2 cellular contexts compared by ENCODE assay signal in the genomic region with DNA sequence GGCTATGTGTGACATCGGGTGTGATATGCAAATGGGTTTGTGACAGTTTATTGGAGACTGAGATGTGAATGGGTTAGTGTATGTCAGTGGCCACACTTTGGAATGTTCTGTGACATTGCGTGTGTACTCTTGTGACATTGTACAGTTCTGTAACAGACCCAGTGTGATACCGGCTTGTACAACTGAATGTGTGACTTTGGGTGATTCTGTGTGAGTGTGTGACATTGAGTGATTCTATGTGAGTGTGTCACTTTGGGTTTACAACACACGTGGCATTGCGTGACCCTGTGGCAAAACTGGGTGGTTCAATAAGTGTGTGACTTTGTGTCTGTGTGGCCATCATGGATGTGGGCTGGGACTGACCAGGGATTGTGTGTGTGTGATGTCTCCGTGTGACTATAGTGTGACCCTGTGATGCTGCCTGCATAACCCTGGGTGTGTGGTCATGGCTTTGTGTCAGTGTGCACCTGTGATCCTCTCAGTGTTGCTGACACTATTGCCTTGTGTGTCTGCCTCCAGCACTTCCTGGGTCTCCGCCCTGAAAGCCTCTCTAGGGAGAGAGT.
TF ChIP-seq lines count a peak whose summit lies in the region.

No MANE protein-coding gene starts in this region.

TF ChIP-seq in GM23338, 12 proteins besides CTCF, POLR2A, EP300 and RAD21 (continued from another document):
- TF ChIP-seq, protein P1, sequence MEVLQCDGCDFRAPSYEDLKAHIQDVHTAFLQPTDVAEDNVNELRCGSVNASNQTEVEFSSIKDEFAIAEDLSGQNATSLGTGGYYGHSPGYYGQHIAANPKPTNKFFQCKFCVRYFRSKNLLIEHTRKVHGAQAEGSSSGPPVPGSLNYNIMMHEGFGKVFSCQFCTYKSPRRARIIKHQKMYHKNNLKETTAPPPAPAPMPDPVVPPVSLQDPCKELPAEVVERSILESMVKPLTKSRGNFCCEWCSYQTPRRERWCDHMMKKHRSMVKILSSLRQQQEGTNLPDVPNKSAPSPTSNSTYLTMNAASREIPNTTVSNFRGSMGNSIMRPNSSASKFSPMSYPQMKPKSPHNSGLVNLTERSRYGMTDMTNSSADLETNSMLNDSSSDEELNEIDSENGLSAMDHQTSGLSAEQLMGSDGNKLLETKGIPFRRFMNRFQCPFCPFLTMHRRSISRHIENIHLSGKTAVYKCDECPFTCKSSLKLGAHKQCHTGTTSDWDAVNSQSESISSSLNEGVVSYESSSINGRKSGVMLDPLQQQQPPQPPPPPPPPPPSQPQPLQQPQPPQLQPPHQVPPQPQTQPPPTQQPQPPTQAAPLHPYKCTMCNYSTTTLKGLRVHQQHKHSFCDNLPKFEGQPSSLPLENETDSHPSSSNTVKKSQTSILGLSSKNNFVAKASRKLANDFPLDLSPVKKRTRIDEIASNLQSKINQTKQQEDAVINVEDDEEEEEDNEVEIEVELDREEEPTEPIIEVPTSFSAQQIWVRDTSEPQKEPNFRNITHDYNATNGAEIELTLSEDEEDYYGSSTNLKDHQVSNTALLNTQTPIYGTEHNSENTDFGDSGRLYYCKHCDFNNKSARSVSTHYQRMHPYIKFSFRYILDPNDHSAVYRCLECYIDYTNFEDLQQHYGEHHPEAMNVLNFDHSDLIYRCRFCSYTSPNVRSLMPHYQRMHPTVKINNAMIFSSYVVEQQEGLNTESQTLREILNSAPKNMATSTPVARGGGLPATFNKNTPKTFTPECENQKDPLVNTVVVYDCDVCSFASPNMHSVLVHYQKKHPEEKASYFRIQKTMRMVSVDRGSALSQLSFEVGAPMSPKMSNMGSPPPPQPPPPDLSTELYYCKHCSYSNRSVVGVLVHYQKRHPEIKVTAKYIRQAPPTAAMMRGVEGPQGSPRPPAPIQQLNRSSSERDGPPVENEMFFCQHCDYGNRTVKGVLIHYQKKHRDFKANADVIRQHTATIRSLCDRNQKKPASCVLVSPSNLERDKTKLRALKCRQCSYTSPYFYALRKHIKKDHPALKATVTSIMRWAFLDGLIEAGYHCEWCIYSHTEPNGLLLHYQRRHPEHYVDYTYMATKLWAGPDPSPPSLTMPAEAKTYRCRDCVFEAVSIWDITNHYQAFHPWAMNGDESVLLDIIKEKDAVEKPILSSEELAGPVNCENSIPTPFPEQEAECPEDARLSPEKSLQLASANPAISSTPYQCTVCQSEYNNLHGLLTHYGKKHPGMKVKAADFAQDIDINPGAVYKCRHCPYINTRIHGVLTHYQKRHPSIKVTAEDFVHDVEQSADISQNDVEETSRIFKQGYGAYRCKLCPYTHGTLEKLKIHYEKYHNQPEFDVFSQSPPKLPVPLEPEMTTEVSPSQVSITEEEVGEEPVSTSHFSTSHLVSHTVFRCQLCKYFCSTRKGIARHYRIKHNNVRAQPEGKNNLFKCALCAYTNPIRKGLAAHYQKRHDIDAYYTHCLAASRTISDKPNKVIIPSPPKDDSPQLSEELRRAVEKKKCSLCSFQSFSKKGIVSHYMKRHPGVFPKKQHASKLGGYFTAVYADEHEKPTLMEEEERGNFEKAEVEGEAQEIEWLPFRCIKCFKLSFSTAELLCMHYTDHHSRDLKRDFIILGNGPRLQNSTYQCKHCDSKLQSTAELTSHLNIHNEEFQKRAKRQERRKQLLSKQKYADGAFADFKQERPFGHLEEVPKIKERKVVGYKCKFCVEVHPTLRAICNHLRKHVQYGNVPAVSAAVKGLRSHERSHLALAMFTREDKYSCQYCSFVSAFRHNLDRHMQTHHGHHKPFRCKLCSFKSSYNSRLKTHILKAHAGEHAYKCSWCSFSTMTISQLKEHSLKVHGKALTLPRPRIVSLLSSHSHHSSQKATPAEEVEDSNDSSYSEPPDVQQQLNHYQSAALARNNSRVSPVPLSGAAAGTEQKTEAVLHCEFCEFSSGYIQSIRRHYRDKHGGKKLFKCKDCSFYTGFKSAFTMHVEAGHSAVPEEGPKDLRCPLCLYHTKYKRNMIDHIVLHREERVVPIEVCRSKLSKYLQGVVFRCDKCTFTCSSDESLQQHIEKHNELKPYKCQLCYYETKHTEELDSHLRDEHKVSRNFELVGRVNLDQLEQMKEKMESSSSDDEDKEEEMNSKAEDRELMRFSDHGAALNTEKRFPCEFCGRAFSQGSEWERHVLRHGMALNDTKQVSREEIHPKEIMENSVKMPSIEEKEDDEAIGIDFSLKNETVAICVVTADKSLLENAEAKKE (CRISPR knock-in tag; IDR thresholded peaks at IDR 0.05) = no peak
- TF ChIP-seq, protein P2, sequence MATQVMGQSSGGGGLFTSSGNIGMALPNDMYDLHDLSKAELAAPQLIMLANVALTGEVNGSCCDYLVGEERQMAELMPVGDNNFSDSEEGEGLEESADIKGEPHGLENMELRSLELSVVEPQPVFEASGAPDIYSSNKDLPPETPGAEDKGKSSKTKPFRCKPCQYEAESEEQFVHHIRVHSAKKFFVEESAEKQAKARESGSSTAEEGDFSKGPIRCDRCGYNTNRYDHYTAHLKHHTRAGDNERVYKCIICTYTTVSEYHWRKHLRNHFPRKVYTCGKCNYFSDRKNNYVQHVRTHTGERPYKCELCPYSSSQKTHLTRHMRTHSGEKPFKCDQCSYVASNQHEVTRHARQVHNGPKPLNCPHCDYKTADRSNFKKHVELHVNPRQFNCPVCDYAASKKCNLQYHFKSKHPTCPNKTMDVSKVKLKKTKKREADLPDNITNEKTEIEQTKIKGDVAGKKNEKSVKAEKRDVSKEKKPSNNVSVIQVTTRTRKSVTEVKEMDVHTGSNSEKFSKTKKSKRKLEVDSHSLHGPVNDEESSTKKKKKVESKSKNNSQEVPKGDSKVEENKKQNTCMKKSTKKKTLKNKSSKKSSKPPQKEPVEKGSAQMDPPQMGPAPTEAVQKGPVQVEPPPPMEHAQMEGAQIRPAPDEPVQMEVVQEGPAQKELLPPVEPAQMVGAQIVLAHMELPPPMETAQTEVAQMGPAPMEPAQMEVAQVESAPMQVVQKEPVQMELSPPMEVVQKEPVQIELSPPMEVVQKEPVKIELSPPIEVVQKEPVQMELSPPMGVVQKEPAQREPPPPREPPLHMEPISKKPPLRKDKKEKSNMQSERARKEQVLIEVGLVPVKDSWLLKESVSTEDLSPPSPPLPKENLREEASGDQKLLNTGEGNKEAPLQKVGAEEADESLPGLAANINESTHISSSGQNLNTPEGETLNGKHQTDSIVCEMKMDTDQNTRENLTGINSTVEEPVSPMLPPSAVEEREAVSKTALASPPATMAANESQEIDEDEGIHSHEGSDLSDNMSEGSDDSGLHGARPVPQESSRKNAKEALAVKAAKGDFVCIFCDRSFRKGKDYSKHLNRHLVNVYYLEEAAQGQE (IDR thresholded peaks at IDR 0.05; ENCODE audit: unreplicated experiment) = no peak
- TF ChIP-seq STAT1 (IDR thresholded peaks at IDR 0.05; ENCODE audit: unreplicated experiment) (no peak), ZNF114 (CRISPR knock-in tag; IDR thresholded peaks at IDR 0.05) (no peak), CREB1 (CRISPR knock-in tag; IDR thresholded peaks at IDR 0.05; ENCODE audit: low read depth) (no peak)

TF ChIP-seq in liver, 16 proteins besides CTCF, POLR2A, EP300 and RAD21 (continued from another document):
- TF ChIP-seq, protein P2 (IDR thresholded peaks at IDR 0.05) = no peak
- no peak for TF ChIP-seq YY1 (IDR thresholded peaks at IDR 0.05)
- no peak for TF ChIP-seq RXRA (IDR thresholded peaks at IDR 0.05)
- TF ChIP-seq HNF4A (conservative IDR thresholded peaks at IDR 0.05) = no peak
- TF ChIP-seq GABPA (IDR thresholded peaks at IDR 0.05 in 1 of 2, conservative IDR thresholded peaks at IDR 0.05 in 1 of 2) = no peak
- TF ChIP-seq FOXA2 (IDR thresholded peaks at IDR 0.05) = no peak
- no peak for TF ChIP-seq EGR1 (IDR thresholded peaks at IDR 0.05; ENCODE audit: low read depth in 2 of 2)
- TF ChIP-seq SP1 (IDR thresholded peaks at IDR 0.05) = no peak
